Comparison of ENCODE assay signal across 31 cellular contexts in genomic region chr16:69499541-69500255, GRCh38.
"Had no signal": no experiment of that assay in that cellular context is flagged by ENCODE, and none has a peak within 500 bp of the region (broad histone marks: within the 10 kb centered on the region; RNA-seq: fewer than 3 reads in every experiment).

No MANE protein-coding gene starts in this region.

- H3K4me3 Mint-ChIP-seq: activated CD4-positive, alpha-beta memory T cell treated with anti-CD3 and anti-CD28 coated beads, Interleukin-2, amount 10 ng/mL, durations not matched to agents 7 days and 5 days; activated CD4-positive, alpha-beta T cell treated with anti-CD3 and anti-CD28 coated beads, Interleukin-2, amount 10 ng/mL, durations not matched to agents 7 days and 5 days; activated naive CD8-positive, alpha-beta T cell; activated T-cell treated with anti-CD3 and anti-CD28 coated beads, Interleukin-2, amount 50 U/mL, for 4 hours; activated T-helper 17 cell treated with anti-CD3 and anti-CD28 coated beads, Interleukin-2, amount 50 U/mL, for 72 hours; brain; T-cell; T-helper 1 cell treated with Interleukin-12 subunit alpha and Interleukin-12 subunit beta and Interleukin-4 antibody, amounts not matched to agents 30 μg/mL and 1 μg/mL, for 36 hours had no signal

- ATAC-seq: activated T-cell treated with anti-CD3 and anti-CD28 coated beads, Interleukin-2, amount 50 U/mL, for 4 hours; activated T-helper 17 cell treated with anti-CD3 and anti-CD28 coated beads, Interleukin-2, amount 50 U/mL, for 72 hours; gastroesophageal sphincter; T-cell had no signal

- H3K4me1 Mint-ChIP-seq: activated T-helper 17 cell treated with anti-CD3 and anti-CD28 coated beads, Interleukin-2, amount 50 U/mL, for 72 hours had no signal

- H3K4me1 ChIP-seq: ascending aorta, breast epithelium, colonic mucosa, gastroesophageal sphincter had no signal

- H3K27ac Mint-ChIP-seq: activated CD4-positive, alpha-beta memory T cell treated with anti-CD3 and anti-CD28 coated beads, Interleukin-2, amount 10 ng/mL, durations not matched to agents 7 days and 5 days; activated CD4-positive, alpha-beta T cell treated with anti-CD3 and anti-CD28 coated beads, Interleukin-2, amount 10 ng/mL, durations not matched to agents 7 days and 5 days; activated naive CD8-positive, alpha-beta T cell; activated T-helper 17 cell treated with anti-CD3 and anti-CD28 coated beads, Interleukin-2, amount 50 U/mL, for 72 hours; brain; T-cell; T-helper 1 cell treated with Interleukin-12 subunit alpha and Interleukin-12 subunit beta and Interleukin-4 antibody, amounts not matched to agents 30 μg/mL and 1 μg/mL, for 36 hours had no signal

- FAIRE-seq: endometrium, endothelial cell of umbilical vein had no signal

- H3K27me3 Mint-ChIP-seq: activated CD4-positive, alpha-beta memory T cell treated with anti-CD3 and anti-CD28 coated beads, Interleukin-2, amount 10 ng/mL, durations not matched to agents 7 days and 5 days; activated CD4-positive, alpha-beta T cell treated with anti-CD3 and anti-CD28 coated beads, Interleukin-2, amount 10 ng/mL, durations not matched to agents 7 days and 5 days; activated T-helper 17 cell treated with anti-CD3 and anti-CD28 coated beads, Interleukin-2, amount 50 U/mL, for 72 hours; T-cell had no signal

- H3K9me3 ChIP-seq: ascending aorta, breast epithelium, colonic mucosa, esophagus squamous epithelium, gastroesophageal sphincter had no signal

- H3K27me3 ChIP-seq: ascending aorta, breast epithelium, cardiac muscle cell, colonic mucosa, esophagus squamous epithelium, gastroesophageal sphincter had no signal

- H3K27ac ChIP-seq: ascending aorta, breast epithelium, cardiac muscle cell, colonic mucosa, epithelial cell of prostate, esophagus squamous epithelium, gastroesophageal sphincter, WERI-Rb-1 had no signal

- DNase-seq: activated CD4-positive, alpha-beta memory T cell treated with anti-CD3 and anti-CD28 coated beads, Interleukin-2, amount 10 ng/mL, durations not matched to agents 7 days and 5 days; activated CD4-positive, alpha-beta T cell treated with anti-CD3 and anti-CD28 coated beads for 1 hour; activated CD4-positive, alpha-beta T cell treated with anti-CD3 and anti-CD28 coated beads for 4 hours; activated CD4-positive, alpha-beta T cell treated with anti-CD3 and anti-CD28 coated beads, Interleukin-2, amount 10 ng/mL, durations not matched to agents 7 days and 5 days; activated CD4-positive, alpha-beta T cell treated with anti-CD3 and anti-CD28 coated beads, Interleukin-2, amount 50 U/mL, for 4 hours; activated effector memory CD4-positive, alpha-beta T cell treated with Interleukin-2 at 50 U/mL for 16 hours; activated gamma-delta T cell treated with Interleukin-2 at 50 U/mL for 16 hours; activated naive CD4-positive, alpha-beta T cell treated with anti-CD3 and anti-CD28 coated beads, Interleukin-2, amount 50 U/mL, for 16 hours; activated naive CD4-positive, alpha-beta T cell treated with Interleukin-2 at 50 U/mL for 16 hours; activated T-cell treated with anti-CD3 and anti-CD28 coated beads, Interleukin-2, amount 50 U/mL, for 4 hours; central memory CD4-positive, alpha-beta T cell; cerebellar nuclear complex; colonic mucosa; effector CD8-positive, alpha-beta T cell; esophagus squamous epithelium; foreskin melanocyte; SW 1271; T-cell; T-helper 9 cell; WERI-Rb-1 had no signal

- H3K4me3 ChIP-seq: ascending aorta, breast epithelium, cardiac muscle cell, colonic mucosa, esophagus squamous epithelium, gastroesophageal sphincter had no signal

- H3K36me3 ChIP-seq: ascending aorta, breast epithelium, cardiac muscle cell, colonic mucosa, esophagus squamous epithelium, gastroesophageal sphincter, WERI-Rb-1 had no signal

- H3K36me3 Mint-ChIP-seq: activated naive CD8-positive, alpha-beta T cell; brain; T-cell had no signal

- H3K9me3 Mint-ChIP-seq: activated CD4-positive, alpha-beta memory T cell treated with anti-CD3 and anti-CD28 coated beads, Interleukin-2, amount 10 ng/mL, durations not matched to agents 7 days and 5 days; activated CD4-positive, alpha-beta T cell treated with anti-CD3 and anti-CD28 coated beads, Interleukin-2, amount 10 ng/mL, durations not matched to agents 7 days and 5 days; activated T-cell treated with anti-CD3 and anti-CD28 coated beads, Interleukin-2, amount 50 U/mL, for 4 hours; activated T-helper 17 cell treated with anti-CD3 and anti-CD28 coated beads, Interleukin-2, amount 50 U/mL, for 72 hours; brain; T-cell; T-helper 1 cell treated with Interleukin-12 subunit alpha and Interleukin-12 subunit beta and Interleukin-4 antibody, amounts not matched to agents 30 μg/mL and 1 μg/mL, for 36 hours had no signal
